Comparison of ENCODE assay signal across 8 cellular contexts in the genomic region with DNA sequence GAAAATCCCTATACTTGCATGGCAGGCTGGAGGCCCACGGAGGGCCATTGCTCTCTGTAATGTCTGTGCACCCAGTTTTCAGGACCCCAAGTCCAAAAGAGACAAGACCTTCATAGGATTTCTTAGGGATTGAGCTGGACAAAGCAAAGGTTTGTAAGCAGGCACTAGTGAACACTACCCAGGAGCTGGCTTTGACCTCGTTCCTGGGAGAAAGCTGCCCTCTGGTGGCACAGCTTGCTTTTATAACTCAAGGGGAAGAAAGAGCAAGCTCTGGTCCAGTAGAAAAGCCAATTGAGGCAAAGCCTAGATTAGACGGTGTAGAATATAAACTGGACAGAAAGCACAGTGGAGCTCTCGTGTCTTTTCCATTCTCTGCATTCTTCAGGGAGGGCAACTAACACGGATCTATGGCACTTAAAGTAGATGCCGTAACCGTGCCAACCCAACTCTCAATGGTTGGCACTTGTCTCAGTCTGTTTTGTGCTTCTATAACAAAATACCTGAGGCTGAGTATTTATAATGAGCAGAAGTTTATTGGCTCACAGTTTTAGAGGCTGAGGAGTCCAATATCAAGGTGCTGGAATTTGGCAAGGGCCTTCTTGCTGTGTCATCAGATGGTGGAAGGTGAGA. TPM values are rescaled to one million over a fixed set of nuclear protein-coding genes. Genes with fewer than 3 reads are reported as not detected.
A peak's percentile ranks its signal among the peaks of the same experiment; 100 is the strongest.
DNase-seq lines count a peak whose midpoint lies in the region; ATAC-seq and TF ChIP-seq lines count a peak whose summit lies in the region.

No MANE protein-coding gene starts in this region.

- H4K20me1 ChIP-seq in mammary epithelial cell (ENCODE audit: insufficient read depth, low read length): no peaks in the 10 kb centered on the region

- WGBS in mammary epithelial cell (ENCODE audit: low coverage, missing lambda C conversion rate): 31% methylated on average over 7 of the region's 7 CpGs
- 57% methylated on average over 7 of the region's 7 CpGs for WGBS in testis, 2 donors

- no peaks in the 10 kb centered on the region for H3K4me1 Mint-ChIP-seq in activated CD4-positive, alpha-beta memory T cell treated with anti-CD3 and anti-CD28 coated beads for 36 hours (ENCODE audit: low read depth)
- no peaks in the 10 kb centered on the region for H3K4me1 Mint-ChIP-seq in activated CD4-positive, alpha-beta memory T cell treated with anti-CD3 and anti-CD28 coated beads, Interleukin-2, amount 10 ng/mL, durations not matched to agents 7 days and 5 days

- H3K9me3 ChIP-seq in mammary epithelial cell (replicated peaks; ENCODE audit: insufficient read depth, low read length) (no peaks in the 10 kb centered on the region), testis (no peaks in the 10 kb centered on the region)

- H3K36me3 ChIP-seq in mammary epithelial cell (ENCODE audit: insufficient read depth, low read length) (no peaks in the 10 kb centered on the region), testis (ENCODE audit: low read depth, missing control alignments) (no peaks in the 10 kb centered on the region)

- H3K9me3 Mint-ChIP-seq in activated CD4-positive, alpha-beta memory T cell treated with anti-CD3 and anti-CD28 coated beads for 36 hours: no peaks in the 10 kb centered on the region
- H3K9me3 Mint-ChIP-seq in activated CD4-positive, alpha-beta memory T cell treated with anti-CD3 and anti-CD28 coated beads, Interleukin-2, amount 10 ng/mL, durations not matched to agents 7 days and 5 days: no peaks in the 10 kb centered on the region

- TF ChIP-seq POLR2A in testis (IDR thresholded peaks at IDR 0.05): no peak

- no peaks in the 10 kb centered on the region for H3K36me3 Mint-ChIP-seq in activated CD4-positive, alpha-beta memory T cell treated with anti-CD3 and anti-CD28 coated beads for 36 hours
- H3K36me3 Mint-ChIP-seq in activated CD4-positive, alpha-beta memory T cell treated with anti-CD3 and anti-CD28 coated beads, Interleukin-2, amount 10 ng/mL, durations not matched to agents 7 days and 5 days (ENCODE audit: low read depth): no peaks in the 10 kb centered on the region

- in situ Hi-C loops in mammary epithelial cell (cut with MboI; ENCODE audit: low sequenced_read_pairs in 2 of 2): loop anchor here in 1 of 2 donors (10.0 kb wide), 1 partner anchor 157 kb away; no protein-coding TSS in a partner anchor

- no peak overlapping the region for H3K27ac ChIP-seq in mammary epithelial cell (ENCODE audit: insufficient read depth, low read depth, low read length)
- H3K27ac ChIP-seq in testis: no peak overlapping the region

- ATAC-seq in HG03039 (IDR thresholded peaks at IDR 0.05; ENCODE audit: unreplicated experiment) (peak; percentile 49), omental fat pad (ENCODE audit: low FRiP score) (no peak)

- POLR2A ChIA-PET in activated CD4-positive, alpha-beta memory T cell treated with anti-CD3 and anti-CD28 coated beads for 36 hours (lab: Charles Lee): no interaction called here
- POLR2A ChIA-PET in activated CD4-positive, alpha-beta memory T cell treated with anti-CD3 and anti-CD28 coated beads, Interleukin-2, amount 10 ng/mL, durations not matched to agents 7 days and 5 days (lab: Charles Lee): no interaction called here

- no TSS peak for BruUV-seq in mammary epithelial cell (replicated peaks; lab: Mats Ljungman, UMichigan)

- no peak overlapping the region for H3K4me3 Mint-ChIP-seq in activated CD4-positive, alpha-beta memory T cell treated with anti-CD3 and anti-CD28 coated beads for 36 hours
- H3K4me3 Mint-ChIP-seq in activated CD4-positive, alpha-beta memory T cell treated with anti-CD3 and anti-CD28 coated beads, Interleukin-2, amount 10 ng/mL, durations not matched to agents 7 days and 5 days: no peak overlapping the region

- DNase-seq in activated CD4-positive, alpha-beta memory T cell treated with anti-CD3 and anti-CD28 coated beads for 36 hours: peak; percentile 33
- no peak for DNase-seq in activated CD4-positive, alpha-beta memory T cell treated with anti-CD3 and anti-CD28 coated beads, Interleukin-2, amount 10 ng/mL, durations not matched to agents 7 days and 5 days
- DNase-seq in NCI-H748 (lab: John Stamatoyannopoulos, UW; ENCODE audit: unreplicated experiment): peak; percentile 73
- peak; percentile 48 for DNase-seq in mammary epithelial cell
- peak; percentile 74 for DNase-seq in iris pigment epithelial cell (ENCODE audit: low read depth)
- DNase-seq in testis: peak; percentile 74
- no peak for DNase-seq in omental fat pad (ENCODE audit: low spot score)

- H3K27me3 ChIP-seq in mammary epithelial cell (ENCODE audit: insufficient read depth, low read length) (no peaks in the 10 kb centered on the region), testis (no peaks in the 10 kb centered on the region)

- H3K27me3 Mint-ChIP-seq in activated CD4-positive, alpha-beta memory T cell treated with anti-CD3 and anti-CD28 coated beads for 36 hours: no peaks in the 10 kb centered on the region
- peaks cover 4% of the 10 kb centered on the region for H3K27me3 Mint-ChIP-seq in activated CD4-positive, alpha-beta memory T cell treated with anti-CD3 and anti-CD28 coated beads, Interleukin-2, amount 10 ng/mL, durations not matched to agents 7 days and 5 days

- dilution Hi-C loops in mammary epithelial cell (cut with HindIII; ENCODE audit: low sequenced_read_pairs): no loop called here

- H3K4me1 ChIP-seq in mammary epithelial cell (ENCODE audit: insufficient read depth, low read length) (no peaks in the 10 kb centered on the region), testis (no peaks in the 10 kb centered on the region)

- H3K4me3 ChIP-seq in mammary epithelial cell (replicated peaks in 1 of 3; ENCODE audit: insufficient read depth in 1 of 3, low read depth in 2 of 3, low read length in 3 of 3): no peak overlapping the region
- H3K4me3 ChIP-seq in testis: no peak overlapping the region

- H2AFZ ChIP-seq in mammary epithelial cell (ENCODE audit: low read depth, low read length): no peak overlapping the region

- H3K27ac Mint-ChIP-seq in activated CD4-positive, alpha-beta memory T cell treated with anti-CD3 and anti-CD28 coated beads for 36 hours: no peak overlapping the region
- H3K27ac Mint-ChIP-seq in activated CD4-positive, alpha-beta memory T cell treated with anti-CD3 and anti-CD28 coated beads, Interleukin-2, amount 10 ng/mL, durations not matched to agents 7 days and 5 days: no peak overlapping the region

- TF ChIP-seq CTCF in mammary epithelial cell (conservative IDR thresholded peaks at IDR 0.05 in 1 of 2, IDR thresholded peaks at IDR 0.05 in 1 of 2; ENCODE audit: extremely low read depth in 1 of 2, insufficient read depth in 1 of 2, low read depth in 1 of 2, low read length in 2 of 2) (peak; percentile 47 to 68), testis (IDR thresholded peaks at IDR 0.05) (peak in 2 of 3 experiments; percentile 35 to 47), omental fat pad (IDR thresholded peaks at IDR 0.05) (no peak)

- H3K4me2 ChIP-seq in mammary epithelial cell (ENCODE audit: insufficient read depth, low read depth, low read length): no peak overlapping the region

- intact Hi-C loops in activated CD4-positive, alpha-beta memory T cell treated with anti-CD3 and anti-CD28 coated beads for 36 hours (cut with micrococcal nuclease): loop anchor here (1.0 kb wide), 1 partner anchor 153 kb away; no protein-coding TSS in a partner anchor
- intact Hi-C loops in mammary epithelial cell (cut with micrococcal nuclease): loop anchor here (1.0 kb wide), 2 partner anchors 47 to 153 kb away; no protein-coding TSS in a partner anchor
- intact Hi-C loops in testis (cut with DNase I; ENCODE audit: low total_unique reads): no loop called here

- CTCF ChIA-PET in activated CD4-positive, alpha-beta memory T cell treated with anti-CD3 and anti-CD28 coated beads for 36 hours (lab: Charles Lee): interaction anchor here (0.6 to 4.1 kb wide), 7 partner anchors 14 to 509 kb away, joined by 3 to 32 read pairs (median 4); no protein-coding TSS in a partner anchor
- CTCF ChIA-PET in activated CD4-positive, alpha-beta memory T cell treated with anti-CD3 and anti-CD28 coated beads, Interleukin-2, amount 10 ng/mL, durations not matched to agents 7 days and 5 days (lab: Charles Lee): interaction anchor here (0.6 to 1.4 kb wide), 5 partner anchors 47 to 356 kb away, joined by 3 to 10 read pairs (median 3); no protein-coding TSS in a partner anchor
- CTCF ChIA-PET in mammary epithelial cell (lab: Charles Lee; ENCODE audit: low non-redundant PET): interaction anchor here (0.6 to 1.4 kb wide), 5 partner anchors 46 to 195 kb away, joined by 3 to 9 read pairs (median 3); no protein-coding TSS in a partner anchor

- no peak overlapping the region for H3K9ac ChIP-seq in mammary epithelial cell (ENCODE audit: insufficient read depth, low read length)

- H3K79me2 ChIP-seq in mammary epithelial cell (ENCODE audit: insufficient read depth, low read length): no peaks in the 10 kb centered on the region

RNA-seq across cellular contexts. Expression of gene GABRP, which starts 7.9 kb away (rescaled TPM):
- not detected for total RNA-seq in activated CD4-positive, alpha-beta memory T cell treated with anti-CD3 and anti-CD28 coated beads for 36 hours
- total RNA-seq in activated CD4-positive, alpha-beta memory T cell treated with anti-CD3 and anti-CD28 coated beads, Interleukin-2, amount 10 ng/mL, durations not matched to agents 7 days and 5 days: not detected
- 1 to 10 TPM in 1 of 2 donors, under 1 TPM in 1; 0.28 to 7.2 TPM for total RNA-seq in mammary epithelial cell
- 0.35 TPM for polyA plus RNA-seq in mammary epithelial cell
- polyA minus RNA-seq in mammary epithelial cell: not detected
- total RNA-seq in testis: not detected
- polyA plus RNA-seq in testis (ENCODE audit: insufficient read depth, low read depth, low replicate concordance): 0.67 TPM
- under 1 TPM in 2 of 4 donors, not detected in 2; 0.69 to 0.74 TPM for total RNA-seq in omental fat pad

Comparison
In these comparisons a context has a peak if more than half of its experiments do, and no peak if none do; other contexts are left out.
1. DNase-seq: peak in activated CD4-positive, alpha-beta memory T cell treated with anti-CD3 and anti-CD28 coated beads for 36 hours (single experiment), NCI-H748 (single experiment), mammary epithelial cell (single experiment), iris pigment epithelial cell (single experiment) and testis (single experiment); none in activated CD4-positive, alpha-beta memory T cell treated with anti-CD3 and anti-CD28 coated beads, Interleukin-2, amount 10 ng/mL, durations not matched to agents 7 days and 5 days (single experiment) and omental fat pad (single experiment).
2. CTCF ChIP-seq: peak in mammary epithelial cell (2 of 2) and testis (2 of 3); none in omental fat pad (0 of 3).